In the genomic region with DNA sequence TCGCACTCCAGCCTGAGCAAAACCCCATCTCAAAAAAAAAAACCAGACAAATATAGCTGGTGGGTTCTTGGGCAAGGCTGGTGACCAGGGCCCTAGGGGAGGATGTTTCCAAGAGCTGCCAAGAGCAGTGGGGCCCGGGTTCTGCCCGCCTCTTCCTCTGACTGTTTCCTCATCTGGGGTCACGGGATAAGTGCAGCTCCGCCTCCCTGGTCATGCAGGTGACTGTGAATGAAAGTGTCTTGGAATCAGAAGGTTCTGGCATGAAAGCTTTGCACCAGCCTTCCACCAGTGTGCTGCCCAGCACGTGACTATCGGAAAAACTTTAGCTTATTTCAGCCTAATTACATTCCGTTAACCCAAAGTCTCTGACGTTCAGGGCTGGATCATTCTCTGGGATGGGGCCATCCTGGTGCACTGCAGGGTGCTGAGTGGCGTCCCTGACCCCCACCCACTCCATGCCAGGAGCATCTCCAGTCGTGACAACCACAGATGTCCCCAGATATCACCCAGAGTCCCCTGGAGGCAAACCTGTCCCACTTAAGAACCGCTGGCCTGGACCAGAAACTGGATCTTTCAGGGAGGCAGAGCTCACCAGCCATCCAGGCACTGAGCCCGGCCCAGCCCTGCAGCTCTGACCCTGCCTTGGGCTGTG, we compare ENCODE assay signal across 11 cellular contexts.
DNase-seq lines count a peak whose midpoint lies in the region; ATAC-seq and TF ChIP-seq lines count a peak whose summit lies in the region.
"Had no signal": no experiment of that assay in that cellular context is flagged by ENCODE, and none has a peak within 500 bp of the region (broad histone marks: within the 10 kb centered on the region; RNA-seq: fewer than 3 reads in every experiment).

No MANE protein-coding gene starts in this region.

- H3K4me3 ChIP-seq in left ventricle myocardium inferior: no peak overlapping the region
- H3K4me3 ChIP-seq in breast epithelium: no peak overlapping the region

- H3K4me1 ChIP-seq in left ventricle myocardium inferior (peaks cover 29% of the 10 kb centered on the region), breast epithelium (peaks cover 0 to 3% of the 10 kb centered on the region in 2 donors)

- ATAC-seq in activated CD4-positive, alpha-beta T cell treated with anti-CD3 and anti-CD28 coated beads for 36 hours: peak; percentile 12
- ATAC-seq in stimulated activated memory B cell treated with anti-CD40 and anti-IgM and Interleukin-4, amounts not matched to agents 10 μg/mL and 1 μg/mL and 100 μg/mL, for 72 hours: peak; percentile 49

- TF ChIP-seq POLR2A in breast epithelium (IDR thresholded peaks at IDR 0.05): no peak

- H3K36me3 ChIP-seq in left ventricle myocardium inferior (no peaks in the 10 kb centered on the region), breast epithelium (no peaks in the 10 kb centered on the region)

- H3K27me3 Mint-ChIP-seq in activated CD4-positive, alpha-beta T cell treated with anti-CD3 and anti-CD28 coated beads for 36 hours: no peaks in the 10 kb centered on the region
- no peaks in the 10 kb centered on the region for H3K27me3 Mint-ChIP-seq in stimulated activated memory B cell treated with anti-CD40 and anti-IgM and Interleukin-4, amounts not matched to agents 10 μg/mL and 1 μg/mL and 100 μg/mL, for 72 hours

- intact Hi-C loops in activated CD4-positive, alpha-beta T cell treated with anti-CD3 and anti-CD28 coated beads for 36 hours (cut with DNase I, micrococcal nuclease): loop anchor here (10.0 kb wide), 2 partner anchors 382 to 462 kb away; a partner anchor contains a TSS
- intact Hi-C loops in left ventricle myocardium inferior (cut with micrococcal nuclease): no loop called here
- intact Hi-C loops in breast epithelium (cut with DNase I; ENCODE audit: low total_unique reads): no loop called here

- CTCF ChIA-PET in activated CD4-positive, alpha-beta T cell treated with anti-CD3 and anti-CD28 coated beads for 36 hours (lab: Charles Lee): interaction anchor here (0.6 to 2.4 kb wide), 9 partner anchors 9 to 224 kb away, joined by 3 to 17 read pairs (median 4); a partner anchor contains a TSS

- H3K9me3 Mint-ChIP-seq in activated CD4-positive, alpha-beta T cell treated with anti-CD3 and anti-CD28 coated beads for 36 hours (ENCODE audit: low read depth): no peaks in the 10 kb centered on the region
- no peaks in the 10 kb centered on the region for H3K9me3 Mint-ChIP-seq in stimulated activated memory B cell treated with anti-CD40 and anti-IgM and Interleukin-4, amounts not matched to agents 10 μg/mL and 1 μg/mL and 100 μg/mL, for 72 hours

- H3K9me3 ChIP-seq in left ventricle myocardium inferior (replicated peaks) (peaks cover 5% of the 10 kb centered on the region), breast epithelium (peaks cover 0 to 4% of the 10 kb centered on the region in 2 donors)

- no peak overlapping the region for H3K4me3 Mint-ChIP-seq in activated CD4-positive, alpha-beta T cell treated with anti-CD3 and anti-CD28 coated beads for 36 hours
- no peak overlapping the region for H3K4me3 Mint-ChIP-seq in stimulated activated memory B cell treated with anti-CD40 and anti-IgM and Interleukin-4, amounts not matched to agents 10 μg/mL and 1 μg/mL and 100 μg/mL, for 72 hours

- TF ChIP-seq CTCF in left ventricle myocardium inferior (IDR thresholded peaks at IDR 0.05; ENCODE audit: borderline replicate concordance): no peak
- no peak for TF ChIP-seq CTCF in breast epithelium (IDR thresholded peaks at IDR 0.05)

- peak; percentile 78 for DNase-seq in activated CD4-positive, alpha-beta T cell treated with anti-CD3 and anti-CD28 coated beads for 36 hours
- DNase-seq in activated CD4-positive, alpha-beta T cell treated with anti-CD3 and anti-CD28 coated beads for 4 hours: no peak
- DNase-seq in SKM-1 (lab: John Stamatoyannopoulos, UW; ENCODE audit: unreplicated experiment) (peak; percentile 35), left ventricle myocardium inferior (peak; percentile 37), breast epithelium (ENCODE audit: low spot score in 2 of 2) (no peak), iPS-NIHi7 (ENCODE audit: extremely low spot score) (no peak)
- DNase-seq in NK-92 treated with Interleukin-12 subunit alpha and Interleukin-12 subunit beta, amount 100 ng/mL, for 24 hours (lab: John Stamatoyannopoulos, UW): no peak
- DNase-seq: 8988T, activated gamma-delta T cell treated with Interleukin-2 at 50 U/mL for 16 hours, T-helper 9 cell had no signal

- H3K27me3 ChIP-seq in left ventricle myocardium inferior (ENCODE audit: low read depth) (peaks cover 7% of the 10 kb centered on the region), breast epithelium (no peaks in the 10 kb centered on the region)

- no peaks in the 10 kb centered on the region for H3K36me3 Mint-ChIP-seq in activated CD4-positive, alpha-beta T cell treated with anti-CD3 and anti-CD28 coated beads for 36 hours (ENCODE audit: low read depth)
- peaks cover 7% of the 10 kb centered on the region for H3K36me3 Mint-ChIP-seq in stimulated activated memory B cell treated with anti-CD40 and anti-IgM and Interleukin-4, amounts not matched to agents 10 μg/mL and 1 μg/mL and 100 μg/mL, for 72 hours

- POLR2A ChIA-PET in activated CD4-positive, alpha-beta T cell treated with anti-CD3 and anti-CD28 coated beads for 36 hours (lab: Charles Lee): interaction anchor here (0.9 to 7.9 kb wide), 2 partner anchors 140 to 160 kb away, joined by 4 to 106 read pairs; a partner anchor contains a TSS

- H3K4me1 Mint-ChIP-seq in activated CD4-positive, alpha-beta T cell treated with anti-CD3 and anti-CD28 coated beads for 36 hours: peaks cover 68% of the 10 kb centered on the region
- H3K4me1 Mint-ChIP-seq in stimulated activated memory B cell treated with anti-CD40 and anti-IgM and Interleukin-4, amounts not matched to agents 10 μg/mL and 1 μg/mL and 100 μg/mL, for 72 hours: peaks cover 93% of the 10 kb centered on the region

- peak overlapping the region; percentile 51 for H3K27ac Mint-ChIP-seq in activated CD4-positive, alpha-beta T cell treated with anti-CD3 and anti-CD28 coated beads for 36 hours
- peak overlapping the region; percentile 93 for H3K27ac Mint-ChIP-seq in stimulated activated memory B cell treated with anti-CD40 and anti-IgM and Interleukin-4, amounts not matched to agents 10 μg/mL and 1 μg/mL and 100 μg/mL, for 72 hours

- H3K27ac ChIP-seq in left ventricle myocardium inferior (replicated peaks) (no peak overlapping the region), breast epithelium (peak overlapping the region in 1 of 2 donors; percentile 58)

Comparison
In these comparisons a context has a peak if more than half of its experiments do, and no peak if none do; other contexts are left out.
1. DNase-seq: peak in activated CD4-positive, alpha-beta T cell treated with anti-CD3 and anti-CD28 coated beads for 36 hours (single experiment), SKM-1 (single experiment) and left ventricle myocardium inferior (single experiment); none in activated CD4-positive, alpha-beta T cell treated with anti-CD3 and anti-CD28 coated beads for 4 hours (0 of 2), NK-92 treated with Interleukin-12 subunit alpha and Interleukin-12 subunit beta, amount 100 ng/mL, for 24 hours (single experiment), breast epithelium (0 of 2) and iPS-NIHi7 (single experiment).
2. intact Hi-C loops: an anchor here in activated CD4-positive, alpha-beta T cell treated with anti-CD3 and anti-CD28 coated beads for 36 hours (10.0 kb wide); none called in left ventricle myocardium inferior and breast epithelium.